29 cellular contexts compared by ENCODE assay signal in genomic region chr2:30776831-30777652, GRCh38. TPM values are rescaled to one million over a fixed set of nuclear protein-coding genes. Genes with fewer than 3 reads are reported as not detected.
A peak's percentile ranks its signal among the peaks of the same experiment; 100 is the strongest.
DNase-seq lines count a peak whose midpoint lies in the region; ATAC-seq, FAIRE-seq and TF ChIP-seq lines count a peak whose summit lies in the region.
"Had no signal": no experiment of that assay in that cellular context is flagged by ENCODE, and none has a peak within 500 bp of the region (broad histone marks: within the 10 kb centered on the region; RNA-seq: fewer than 3 reads in every experiment).

No MANE protein-coding gene starts in this region.

- H3K4me1 ChIP-seq in right lobe of liver = no peaks in the 10 kb centered on the region
- peaks cover 6 to 11% of the 10 kb centered on the region in 2 donors for H3K4me1 ChIP-seq in small intestine (ENCODE audit: control insufficient read depth in 2 of 2, insufficient read depth in 1 of 2, low read depth in 1 of 2, low read length in 1 of 2)
- H3K4me1 ChIP-seq: breast epithelium, esophagus squamous epithelium had no signal

- no peak overlapping the region for H3K4me3 ChIP-seq in right lobe of liver
- peak overlapping the region in 1 of 2 donors; percentile 18 for H3K4me3 ChIP-seq in small intestine (ENCODE audit: low read depth in 1 of 2, low read length in 2 of 2)
- H3K4me3 ChIP-seq: BLaER1, breast epithelium, esophagus squamous epithelium, PC-9 had no signal

- no peaks in the 10 kb centered on the region for H3K4me1 Mint-ChIP-seq in Calu3 (ENCODE audit: low read depth, unreplicated experiment)
- H3K4me1 Mint-ChIP-seq in activated CD4-positive, alpha-beta T cell treated with anti-CD3 and anti-CD28 coated beads for 36 hours = peaks cover 2% of the 10 kb centered on the region
- H3K4me1 Mint-ChIP-seq: activated naive CD4-positive, alpha-beta T cell treated with anti-CD3 and anti-CD28 coated beads, Interleukin-2, amount 10 ng/mL, durations not matched to agents 7 days and 5 days had no signal

- no peaks in the 10 kb centered on the region for H3K27me3 Mint-ChIP-seq in Calu3 (ENCODE audit: unreplicated experiment)
- peaks cover 7% of the 10 kb centered on the region for H3K27me3 Mint-ChIP-seq in activated CD4-positive, alpha-beta T cell treated with anti-CD3 and anti-CD28 coated beads for 36 hours

- no peaks in the 10 kb centered on the region for H3K36me3 Mint-ChIP-seq in Calu3 (ENCODE audit: insufficient read depth, unreplicated experiment)
- H3K36me3 Mint-ChIP-seq in activated CD4-positive, alpha-beta T cell treated with anti-CD3 and anti-CD28 coated beads for 36 hours (ENCODE audit: low read depth) = no peaks in the 10 kb centered on the region
- H3K36me3 Mint-ChIP-seq: activated naive CD4-positive, alpha-beta T cell treated with anti-CD3 and anti-CD28 coated beads, Interleukin-2, amount 10 ng/mL, durations not matched to agents 7 days and 5 days; natural killer cell had no signal

- no TSS peak for BruUV-seq in Calu3 (replicated peaks; lab: Mats Ljungman, UMichigan)

- peak overlapping the region; percentile 33 for H3K27ac Mint-ChIP-seq in Calu3 (ENCODE audit: unreplicated experiment)
- H3K27ac Mint-ChIP-seq in activated CD4-positive, alpha-beta T cell treated with anti-CD3 and anti-CD28 coated beads for 36 hours = no peak overlapping the region
- H3K27ac Mint-ChIP-seq: activated naive CD4-positive, alpha-beta T cell treated with anti-CD3 and anti-CD28 coated beads, Interleukin-2, amount 10 ng/mL, durations not matched to agents 7 days and 5 days; natural killer cell had no signal

- H3K9me3 ChIP-seq in right lobe of liver (no peaks in the 10 kb centered on the region), small intestine (ENCODE audit: control insufficient read depth, low read depth) (no peaks in the 10 kb centered on the region)
- H3K9me3 ChIP-seq: BLaER1, breast epithelium, esophagus squamous epithelium had no signal

- FAIRE-seq in small intestine (lab: Jason Lieb, UNC) = no peak
- FAIRE-seq: GM18507 had no signal

- H3K36me3 ChIP-seq in right lobe of liver = no peaks in the 10 kb centered on the region
- no peaks in the 10 kb centered on the region for H3K36me3 ChIP-seq in small intestine (ENCODE audit: control insufficient read depth in 2 of 2, insufficient read depth in 2 of 2, low read length in 2 of 2)
- H3K36me3 ChIP-seq: BLaER1, breast epithelium, esophagus squamous epithelium, WERI-Rb-1 had no signal

- H3K27me3 ChIP-seq in right lobe of liver (no peaks in the 10 kb centered on the region), small intestine (ENCODE audit: control insufficient read depth in 2 of 2, insufficient read depth in 2 of 2, low read length in 2 of 2) (no peaks in the 10 kb centered on the region)
- H3K27me3 ChIP-seq: BLaER1, breast epithelium had no signal

- DNase-seq in Calu3 (no peak), right lobe of liver (peak in 1 of 3 donors; percentile 82), small intestine (peak; percentile 90), hepatic stellate cell (ENCODE audit: low spot score) (no peak), NCI-H2227 treated with DMSO at 0.1 percent for 48 hours (lab: John Stamatoyannopoulos, UW) (no peak)
- peak; percentile 13 for DNase-seq in activated CD8-positive, alpha-beta memory T cell treated with anti-CD3 and anti-CD28 coated beads, Interleukin-2, amount 50 U/mL, for 48 hours
- DNase-seq in activated CD4-positive, alpha-beta T cell treated with anti-CD3 and anti-CD28 coated beads for 36 hours = no peak
- DNase-seq: activated CD4-positive, alpha-beta T cell treated with anti-CD3 and anti-CD28 coated beads, Interleukin-2, amount 50 U/mL, for 1 hour; activated naive CD4-positive, alpha-beta T cell treated with anti-CD3 and anti-CD28 coated beads, Interleukin-2, amount 10 ng/mL, durations not matched to agents 7 days and 5 days; amniotic stem cell; COR-L47; DND-41; esophagus squamous epithelium; foreskin melanocyte; left cardiac atrium; natural killer cell; NCI-H510A; NK-92 treated with Interleukin-12 subunit alpha and Interleukin-12 subunit beta, amount 100 ng/mL, for 24 hours; PC-9; retina; SHP77 treated with DMSO at 0.1 percent for 48 hours; T-helper 9 cell; WERI-Rb-1 had no signal

- 34% methylated on average over 9 of the region's 9 CpGs for WGBS in right lobe of liver (ENCODE audit: insufficient coverage, low coverage, low lambda C conversion rate, missing lambda C conversion rate)
- whole genome bisulfite sequencing in small intestine, 3 donors = 10 to 51% (median 19%) methylated on average over 9 of the region's 9 CpGs

- no peak for TF ChIP-seq POLR2A in right lobe of liver (IDR thresholded peaks at IDR 0.05)

- POLR2A ChIA-PET in activated CD4-positive, alpha-beta T cell treated with anti-CD3 and anti-CD28 coated beads for 36 hours (lab: Charles Lee) = no interaction called here

- no peaks in the 10 kb centered on the region for H3K9me3 Mint-ChIP-seq in Calu3 (ENCODE audit: low read depth, unreplicated experiment)
- no peaks in the 10 kb centered on the region for H3K9me3 Mint-ChIP-seq in activated CD4-positive, alpha-beta T cell treated with anti-CD3 and anti-CD28 coated beads for 36 hours (ENCODE audit: low read depth)
- H3K9me3 Mint-ChIP-seq: activated naive CD4-positive, alpha-beta T cell treated with anti-CD3 and anti-CD28 coated beads, Interleukin-2, amount 10 ng/mL, durations not matched to agents 7 days and 5 days; natural killer cell had no signal

- no peak overlapping the region for H3K4me3 Mint-ChIP-seq in Calu3 (ENCODE audit: low read depth, unreplicated experiment)
- no peak overlapping the region for H3K4me3 Mint-ChIP-seq in activated CD4-positive, alpha-beta T cell treated with anti-CD3 and anti-CD28 coated beads for 36 hours
- H3K4me3 Mint-ChIP-seq: activated naive CD4-positive, alpha-beta T cell treated with anti-CD3 and anti-CD28 coated beads, Interleukin-2, amount 10 ng/mL, durations not matched to agents 7 days and 5 days; natural killer cell had no signal

- TF ChIP-seq CTCF in Calu3 (IDR thresholded peaks at IDR 0.05; ENCODE audit: unreplicated experiment) = no peak
- no peak for TF ChIP-seq CTCF in right lobe of liver (IDR thresholded peaks at IDR 0.05)

- ATAC-seq in right lobe of liver = peak; percentile 36 to 92 (median 52)
- ATAC-seq in activated CD4-positive, alpha-beta T cell treated with anti-CD3 and anti-CD28 coated beads for 36 hours = no peak
- ATAC-seq in HG02938 (IDR thresholded peaks at IDR 0.05; ENCODE audit: unreplicated experiment) = no peak
- ATAC-seq: left cardiac atrium had no signal

- CTCF ChIA-PET in Calu3 (lab: Charles Lee) = no interaction called here
- CTCF ChIA-PET in activated CD4-positive, alpha-beta T cell treated with anti-CD3 and anti-CD28 coated beads for 36 hours (lab: Charles Lee) = interaction anchor here (0.5 to 0.6 kb wide), 2 partner anchors 392 to 557 kb away, joined by 3 read pairs; no protein-coding TSS in a partner anchor

- intact Hi-C loops in Calu3 (cut with micrococcal nuclease; ENCODE audit: unreplicated experiment) = no loop called here
- intact Hi-C loops in right lobe of liver (cut with DNase I) = no loop called here
- intact Hi-C loops in activated CD4-positive, alpha-beta T cell treated with anti-CD3 and anti-CD28 coated beads for 36 hours (cut with DNase I, micrococcal nuclease) = no loop called here

- no peak overlapping the region for H3K27ac ChIP-seq in right lobe of liver
- peak overlapping the region; percentile 80 to 87 for H3K27ac ChIP-seq in small intestine (ENCODE audit: low read depth in 1 of 2, low read length in 1 of 2)
- H3K27ac ChIP-seq: BLaER1, breast epithelium, esophagus squamous epithelium, PC-9, WERI-Rb-1 had no signal

RNA-seq across cellular contexts. Expression of gene CAPN13, which starts 30.2 kb away (rescaled TPM):
- 11.8 and 12.0 TPM in 2 replicates for total RNA-seq in Calu3 (2022)
- 1 to 10 TPM in 2 of 6 experiments, under 1 TPM in 2, not detected in 2; 0.09 to 3.8 (median 1.00) TPM for total RNA-seq in right lobe of liver
- polyA plus RNA-seq in small intestine = 10 to 100 TPM; 39.6 to 85.9 (median 79.4) TPM
- total RNA-seq in activated CD4-positive, alpha-beta T cell treated with anti-CD3 and anti-CD28 coated beads for 36 hours = not detected
- total RNA-seq: left cardiac atrium, LHCN-M2, natural killer cell, osteoblast had no signal

Comparison
In these comparisons a context has a peak if more than half of its experiments do, and no peak if none do; other contexts are left out.
1. DNase-seq: peak in activated CD8-positive, alpha-beta memory T cell treated with anti-CD3 and anti-CD28 coated beads, Interleukin-2, amount 50 U/mL, for 48 hours (single experiment) and small intestine (single experiment); none in Calu3 (single experiment), activated CD4-positive, alpha-beta T cell treated with anti-CD3 and anti-CD28 coated beads for 36 hours (single experiment), hepatic stellate cell (single experiment) and NCI-H2227 treated with DMSO at 0.1 percent for 48 hours (single experiment).
2. ATAC-seq: peak in right lobe of liver (4 of 4); none in activated CD4-positive, alpha-beta T cell treated with anti-CD3 and anti-CD28 coated beads for 36 hours (single experiment) and HG02938 (single experiment).
3. H3K27ac ChIP-seq: peak in small intestine (2 of 2); none in right lobe of liver (0 of 3).